In the genomic region with DNA sequence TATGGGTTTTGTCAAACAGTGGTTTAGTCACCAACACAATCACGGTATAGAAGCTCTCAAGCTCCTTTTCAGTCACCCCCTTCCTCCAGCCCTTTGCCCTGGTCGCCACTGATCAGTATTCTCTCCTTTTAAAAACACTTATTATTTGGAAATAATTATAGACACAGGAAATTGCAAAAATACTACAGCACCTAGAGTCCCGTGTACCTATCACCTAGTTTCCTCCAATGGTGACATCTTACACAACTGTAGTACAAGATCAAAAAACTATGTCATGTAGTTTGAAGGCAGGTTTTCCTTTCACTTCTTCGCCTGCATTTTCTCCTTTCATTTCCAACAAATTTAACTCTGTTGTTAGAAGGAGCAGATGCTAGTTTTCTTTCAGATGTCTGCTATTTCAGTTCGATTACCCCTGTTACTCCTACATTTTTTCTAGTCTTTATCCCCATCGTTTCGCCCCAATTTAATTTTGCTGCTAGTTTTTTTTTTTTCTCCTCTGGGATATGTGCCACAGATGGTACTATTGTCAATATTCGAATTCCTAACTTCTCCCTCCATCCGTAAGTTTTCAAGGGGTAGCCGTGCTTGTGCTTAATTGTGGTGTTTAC, we compare ENCODE assay signal across 8 cellular contexts. TPM values are rescaled to one million over a fixed set of nuclear protein-coding genes. Genes with fewer than 3 reads are reported as not detected.
A peak's percentile ranks its signal among the peaks of the same experiment; 100 is the strongest.
DNase-seq lines count a peak whose midpoint lies in the region; ATAC-seq and FAIRE-seq lines count a peak whose summit lies in the region.

No MANE protein-coding gene starts in this region.

- no peaks in the 10 kb centered on the region for H3K27me3 ChIP-seq in BLaER1
- no peaks in the 10 kb centered on the region for H3K27me3 ChIP-seq in small intestine (ENCODE audit: control insufficient read depth in 2 of 2, insufficient read depth in 2 of 2, low read length in 2 of 2)

- no peaks in the 10 kb centered on the region for H3K36me3 Mint-ChIP-seq in immature natural killer cell

- H3K27me3 Mint-ChIP-seq in immature natural killer cell (ENCODE audit: low read depth in 3 of 3): peaks cover 3 to 8% (median 5%) of the 10 kb centered on the region in 3 donors

- no peak for FAIRE-seq in small intestine (lab: Jason Lieb, UNC)

- no peaks in the 10 kb centered on the region for H3K9me3 Mint-ChIP-seq in immature natural killer cell

- H3K4me2 ChIP-seq in BLaER1: peak overlapping the region; percentile 80

- H3K27ac Mint-ChIP-seq in immature natural killer cell: peak overlapping the region; percentile 96 to 99 (median 98)

- H3K27ac ChIP-seq in BLaER1: peak overlapping the region; percentile 99
- H3K27ac ChIP-seq in angular gyrus (ENCODE audit: low read depth, low read length): peak overlapping the region; percentile 99
- H3K27ac ChIP-seq in small intestine (ENCODE audit: low read depth in 1 of 2, low read length in 1 of 2): peak overlapping the region; percentile 98 to 100

- DNase-seq in NCI-H2227 treated with DMSO at 0.1 percent for 48 hours (lab: John Stamatoyannopoulos, UW): peak; percentile 52
- peak; percentile 47 to 50 (median 48) for DNase-seq in immature natural killer cell
- DNase-seq in small intestine: peak; percentile 64
- DNase-seq in SIG-M5 treated with dmso at 0.1 percent for 504 hours (lab: John Stamatoyannopoulos, UW; ENCODE audit: unreplicated experiment): no peak
- DNase-seq in mesenteric fat pad (ENCODE audit: low spot score): no peak

- H3K9ac ChIP-seq in BLaER1: peak overlapping the region; percentile 99

- H3K9me3 ChIP-seq in BLaER1: no peaks in the 10 kb centered on the region
- H3K9me3 ChIP-seq in small intestine (ENCODE audit: control insufficient read depth, low read depth): no peaks in the 10 kb centered on the region

- H3K36me3 ChIP-seq in BLaER1: peaks cover 3% of the 10 kb centered on the region
- H3K36me3 ChIP-seq in small intestine (ENCODE audit: control insufficient read depth in 2 of 2, insufficient read depth in 2 of 2, low read length in 2 of 2): peaks cover 0 to 1% of the 10 kb centered on the region in 2 donors

- H3K4me1 ChIP-seq in BLaER1 (peaks cover 20% of the 10 kb centered on the region), small intestine (ENCODE audit: control insufficient read depth in 2 of 2, insufficient read depth in 1 of 2, low read depth in 1 of 2, low read length in 1 of 2) (no peaks in the 10 kb centered on the region)

- peaks cover 16 to 22% of the 10 kb centered on the region in 2 donors for H3K4me1 Mint-ChIP-seq in immature natural killer cell

- no peaks in the 10 kb centered on the region for H4K20me1 ChIP-seq in BLaER1

- ATAC-seq in GM18867 (IDR thresholded peaks at IDR 0.05; ENCODE audit: unreplicated experiment): peak; percentile 30

- peak overlapping the region; percentile 91 for H3K4me3 ChIP-seq in BLaER1
- H3K4me3 ChIP-seq in small intestine (ENCODE audit: low read depth in 1 of 2, low read length in 2 of 2): peak overlapping the region; percentile 71 to 79

- H3K4me3 Mint-ChIP-seq in immature natural killer cell: peak overlapping the region; percentile 92 to 100 (median 93)

- 0 to 1% (median 0%) methylated on average over 10 of the region's 10 CpGs for WGBS in small intestine, 3 donors

RNA-seq across cellular contexts. Expression of gene ATG10, which starts 0.6 kb away (rescaled TPM):
- polyA plus RNA-seq in immature natural killer cell: 10 to 100 TPM; 11.1 to 14.4 (median 12.5) TPM
- 1 to 10 TPM; 3.5 to 5.8 (median 5.1) TPM for polyA plus RNA-seq in small intestine
- total RNA-seq in mesenteric fat pad: 4.9 TPM

Comparison
In these comparisons a context has a peak if more than half of its experiments do, and no peak if none do; other contexts are left out.
1. DNase-seq: peak in NCI-H2227 treated with DMSO at 0.1 percent for 48 hours (single experiment), immature natural killer cell (3 of 3) and small intestine (single experiment); none in SIG-M5 treated with dmso at 0.1 percent for 504 hours (single experiment) and mesenteric fat pad (single experiment).
2. Peak in every context shown above with its lines, with median percentiles within 50 percentile points of each other: H3K27ac ChIP-seq.